Comparison of ENCODE assay signal across 9 cellular contexts in genomic region chr17:2195729-2196128, GRCh38.
DNase-seq lines count a peak whose midpoint lies in the region; ATAC-seq and TF ChIP-seq lines count a peak whose summit lies in the region.
"Had no signal": no experiment of that assay in that cellular context is flagged by ENCODE, and none has a peak within 500 bp of the region (broad histone marks: within the 10 kb centered on the region; RNA-seq: fewer than 3 reads in every experiment).

No MANE protein-coding gene starts in this region.

- H2BK5ac ChIP-seq in neuronal stem cell (ENCODE audit: low read length): no peak overlapping the region

- H3K9me3 ChIP-seq in neural progenitor cell (ENCODE audit: low read depth) (no peaks in the 10 kb centered on the region), neuronal stem cell (replicated peaks in 1 of 2; ENCODE audit: control insufficient read depth in 2 of 2, insufficient read depth in 1 of 2, low read depth in 1 of 2, low read length in 2 of 2) (peaks cover 0 to 6% of the 10 kb centered on the region in 2 donors)

- H3K27me3 ChIP-seq in neural progenitor cell (no peaks in the 10 kb centered on the region), neuronal stem cell (ENCODE audit: control insufficient read depth in 3 of 3, insufficient read depth in 3 of 3, low read depth in 1 of 3, low read length in 3 of 3) (no peaks in the 10 kb centered on the region)

- no peak overlapping the region for H3K27ac ChIP-seq in neural progenitor cell
- H3K27ac ChIP-seq in neuronal stem cell (replicated peaks; ENCODE audit: low read length): no peak overlapping the region

- H2BK12ac ChIP-seq in neuronal stem cell (ENCODE audit: low read length): no peak overlapping the region

- no peaks in the 10 kb centered on the region for H3K79me1 ChIP-seq in neuronal stem cell (ENCODE audit: low read depth, low read length)

- H3K23ac ChIP-seq in neuronal stem cell (ENCODE audit: low read depth, low read length, poor library complexity): no peak overlapping the region

- no peak overlapping the region for H4K8ac ChIP-seq in neuronal stem cell (ENCODE audit: low read depth, low read length)

- peaks cover 30% of the 10 kb centered on the region for H3K36me3 Mint-ChIP-seq in T-cell
- H3K36me3 Mint-ChIP-seq in chondrocyte (ENCODE audit: low read depth): peaks cover 7% of the 10 kb centered on the region
- H3K36me3 Mint-ChIP-seq in neural progenitor cell: peaks cover 17% of the 10 kb centered on the region

- H3K14ac ChIP-seq in neuronal stem cell (ENCODE audit: low read length): no peak overlapping the region

- no peak overlapping the region for H2BK15ac ChIP-seq in neuronal stem cell (ENCODE audit: low read length)

- H3K4ac ChIP-seq in neuronal stem cell (ENCODE audit: low read length): no peak overlapping the region

- no peaks in the 10 kb centered on the region for H3K27me3 Mint-ChIP-seq in T-cell
- H3K27me3 Mint-ChIP-seq in chondrocyte (ENCODE audit: low read depth): no peaks in the 10 kb centered on the region
- H3K27me3 Mint-ChIP-seq in neural progenitor cell (ENCODE audit: insufficient read depth, low read depth): no peaks in the 10 kb centered on the region

- ATAC-seq in GM21390 (IDR thresholded peaks at IDR 0.05; ENCODE audit: unreplicated experiment) (peak; percentile 43), T-cell (replicated peaks in 1 of 4) (peak in 2 of 4 experiments; percentile 33 to 47), GM18907 (IDR thresholded peaks at IDR 0.05; ENCODE audit: unreplicated experiment) (no peak)
- ATAC-seq: right cardiac atrium had no signal

- no peak overlapping the region for H4K91ac ChIP-seq in neuronal stem cell (ENCODE audit: low read depth, low read length, poor library complexity)

- H3K27ac Mint-ChIP-seq in T-cell (peak overlapping the region; percentile 65 to 71), chondrocyte (ENCODE audit: unreplicated experiment) (peak overlapping the region; percentile 68), neural progenitor cell (no peak overlapping the region)

- no peak overlapping the region for H2AK5ac ChIP-seq in neuronal stem cell (ENCODE audit: low read depth, low read length)

- peaks cover 5% of the 10 kb centered on the region for H4K20me1 ChIP-seq in neural progenitor cell (ENCODE audit: low read depth)

- H3K4me3 Mint-ChIP-seq in T-cell (no peak overlapping the region), chondrocyte (ENCODE audit: unreplicated experiment) (no peak overlapping the region), neural progenitor cell (no peak overlapping the region)

- no peaks in the 10 kb centered on the region for H3F3A ChIP-seq in neural progenitor cell (ENCODE audit: low read depth)

- no peak overlapping the region for H2BK120ac ChIP-seq in neuronal stem cell (ENCODE audit: low read depth, low read length)

- TF ChIP-seq CTCF in chondrocyte (IDR thresholded peaks at IDR 0.05) (no peak), neural progenitor cell (IDR thresholded peaks at IDR 0.05) (no peak)

- H3K4me3 ChIP-seq in neural progenitor cell (no peak overlapping the region), neuronal stem cell (ENCODE audit: low read length in 2 of 2) (no peak overlapping the region)

- H2AFZ ChIP-seq in neural progenitor cell (replicated peaks): no peak overlapping the region
- H2AFZ ChIP-seq in neuronal stem cell (ENCODE audit: low read length): no peak overlapping the region

- H3K9me3 Mint-ChIP-seq in T-cell (no peaks in the 10 kb centered on the region), chondrocyte (ENCODE audit: low read depth) (no peaks in the 10 kb centered on the region), neural progenitor cell (no peaks in the 10 kb centered on the region)

- H3K4me1 ChIP-seq in neural progenitor cell (peaks cover 8% of the 10 kb centered on the region), neuronal stem cell (ENCODE audit: control insufficient read depth in 2 of 2, insufficient read depth in 1 of 2, low read depth in 1 of 2, low read length in 2 of 2) (peaks cover 0 to 6% of the 10 kb centered on the region in 2 donors)

- H3K4me1 Mint-ChIP-seq in T-cell: peaks cover 43 to 52% (median 48%) of the 10 kb centered on the region in 3 donors
- H3K4me1 Mint-ChIP-seq in chondrocyte (ENCODE audit: low read depth): peaks cover 44% of the 10 kb centered on the region
- H3K4me1 Mint-ChIP-seq in neural progenitor cell: peaks cover 29% of the 10 kb centered on the region

- H3K9ac ChIP-seq in neural progenitor cell (no peak overlapping the region), neuronal stem cell (ENCODE audit: low read depth, low read length, poor library complexity) (no peak overlapping the region)

- CTCF ChIA-PET in T-cell (lab: Charles Lee): no interaction called here

- POLR2A ChIA-PET in T-cell (lab: Charles Lee): no interaction called here

- H3K18ac ChIP-seq in neuronal stem cell (ENCODE audit: low read length): no peak overlapping the region

- DNase-seq in T-cell: no peak
- no peak for DNase-seq in chondrocyte (ENCODE audit: low spot score)
- DNase-seq in stimulated activated CD4-positive, alpha-beta T cell treated with anti-CD3 and anti-CD28 coated beads, Interleukin-4, amount 100 ng/mL, for 48 hours (ENCODE audit: low read depth in 2 of 2): peak; percentile 41 to 67
- DNase-seq in neural progenitor cell (ENCODE audit: low spot score): no peak
- DNase-seq in NK-92 (lab: John Stamatoyannopoulos, UW; ENCODE audit: unreplicated experiment): no peak
- no peak for DNase-seq in neuronal stem cell (ENCODE audit: low spot score)
- DNase-seq: right cardiac atrium had no signal

- H3K79me2 ChIP-seq in neural progenitor cell (ENCODE audit: low read depth): peaks cover 5% of the 10 kb centered on the region

- H3K4me2 ChIP-seq in neural progenitor cell (no peak overlapping the region), neuronal stem cell (ENCODE audit: insufficient read depth, low read length, poor library complexity, severe bottlenecking) (no peak overlapping the region)

- no CpG with 5 or more reads among the region's 6 CpGs for WGBS in neuronal stem cell (ENCODE audit: extremely low coverage in 2 of 2, insufficient read length in 2 of 2, insufficient replicate concordance in 1 of 2), 2 donors

- H3K36me3 ChIP-seq in neural progenitor cell: no peaks in the 10 kb centered on the region
- H3K36me3 ChIP-seq in neuronal stem cell (replicated peaks in 1 of 2; ENCODE audit: control insufficient read depth in 2 of 2, insufficient read depth in 2 of 2, low read length in 2 of 2): peaks cover 4 to 46% of the 10 kb centered on the region in 2 donors

Comparison
In these comparisons a context has a peak if more than half of its experiments do, and no peak if none do; other contexts are left out.
1. DNase-seq: peak in stimulated activated CD4-positive, alpha-beta T cell treated with anti-CD3 and anti-CD28 coated beads, Interleukin-4, amount 100 ng/mL, for 48 hours (2 of 2); none in T-cell (0 of 34), chondrocyte (single experiment), neural progenitor cell (single experiment), NK-92 (single experiment) and neuronal stem cell (single experiment).